In the genomic region with DNA sequence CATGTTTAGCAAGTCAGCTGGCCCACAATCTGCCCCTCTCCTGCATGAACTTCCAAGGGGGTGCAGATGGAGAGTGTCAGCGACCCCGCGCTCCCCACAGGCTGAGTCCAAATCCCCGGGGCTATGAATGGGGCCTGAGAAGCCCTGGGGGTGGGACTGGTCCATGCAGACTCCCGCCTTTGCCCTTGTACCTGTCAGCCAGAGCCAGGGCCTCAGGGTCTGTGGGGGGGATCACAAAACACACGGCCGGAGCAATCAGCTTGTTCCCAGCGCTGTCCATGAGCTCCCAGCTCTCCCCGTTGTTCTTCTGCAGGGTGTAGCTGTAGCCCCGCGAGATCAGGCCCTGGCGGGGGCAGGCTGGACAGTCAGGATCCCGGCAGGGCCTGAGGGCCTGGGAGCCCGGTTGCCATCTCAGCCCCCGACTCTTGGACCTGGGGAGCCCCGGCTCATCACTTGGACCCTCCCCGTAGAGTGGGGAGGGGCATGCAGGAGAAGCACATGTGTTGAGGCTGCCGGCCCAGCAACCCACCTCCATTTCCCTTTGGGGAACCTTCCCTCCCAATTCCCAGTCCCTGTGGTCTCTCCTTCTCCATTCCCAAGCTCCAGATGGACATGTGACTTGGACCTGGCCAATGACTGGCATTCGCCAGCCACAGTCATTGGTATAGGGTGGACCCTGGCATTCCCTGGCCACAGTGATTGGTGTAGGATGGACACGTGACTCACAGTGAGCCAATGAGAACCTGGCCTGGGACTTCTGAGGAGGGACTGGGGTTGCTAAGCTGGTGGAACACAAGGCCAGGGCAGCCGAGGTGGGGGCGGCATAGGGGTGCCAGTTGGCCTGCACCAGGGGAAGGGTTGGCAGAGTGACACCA, we compare ENCODE assay signal across 2 cellular contexts.
TF ChIP-seq lines count a peak whose summit lies in the region.

No MANE protein-coding gene starts in this region.

TF ChIP-seq in A549, 52 proteins besides CTCF, POLR2A, EP300 and RAD21:
- TF ChIP-seq, protein P1, sequence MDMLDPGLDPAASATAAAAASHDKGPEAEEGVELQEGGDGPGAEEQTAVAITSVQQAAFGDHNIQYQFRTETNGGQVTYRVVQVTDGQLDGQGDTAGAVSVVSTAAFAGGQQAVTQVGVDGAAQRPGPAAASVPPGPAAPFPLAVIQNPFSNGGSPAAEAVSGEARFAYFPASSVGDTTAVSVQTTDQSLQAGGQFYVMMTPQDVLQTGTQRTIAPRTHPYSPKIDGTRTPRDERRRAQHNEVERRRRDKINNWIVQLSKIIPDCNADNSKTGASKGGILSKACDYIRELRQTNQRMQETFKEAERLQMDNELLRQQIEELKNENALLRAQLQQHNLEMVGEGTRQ (IDR thresholded peaks at IDR 0.05) = peak; percentile 86
- TF ChIP-seq, protein P2, sequence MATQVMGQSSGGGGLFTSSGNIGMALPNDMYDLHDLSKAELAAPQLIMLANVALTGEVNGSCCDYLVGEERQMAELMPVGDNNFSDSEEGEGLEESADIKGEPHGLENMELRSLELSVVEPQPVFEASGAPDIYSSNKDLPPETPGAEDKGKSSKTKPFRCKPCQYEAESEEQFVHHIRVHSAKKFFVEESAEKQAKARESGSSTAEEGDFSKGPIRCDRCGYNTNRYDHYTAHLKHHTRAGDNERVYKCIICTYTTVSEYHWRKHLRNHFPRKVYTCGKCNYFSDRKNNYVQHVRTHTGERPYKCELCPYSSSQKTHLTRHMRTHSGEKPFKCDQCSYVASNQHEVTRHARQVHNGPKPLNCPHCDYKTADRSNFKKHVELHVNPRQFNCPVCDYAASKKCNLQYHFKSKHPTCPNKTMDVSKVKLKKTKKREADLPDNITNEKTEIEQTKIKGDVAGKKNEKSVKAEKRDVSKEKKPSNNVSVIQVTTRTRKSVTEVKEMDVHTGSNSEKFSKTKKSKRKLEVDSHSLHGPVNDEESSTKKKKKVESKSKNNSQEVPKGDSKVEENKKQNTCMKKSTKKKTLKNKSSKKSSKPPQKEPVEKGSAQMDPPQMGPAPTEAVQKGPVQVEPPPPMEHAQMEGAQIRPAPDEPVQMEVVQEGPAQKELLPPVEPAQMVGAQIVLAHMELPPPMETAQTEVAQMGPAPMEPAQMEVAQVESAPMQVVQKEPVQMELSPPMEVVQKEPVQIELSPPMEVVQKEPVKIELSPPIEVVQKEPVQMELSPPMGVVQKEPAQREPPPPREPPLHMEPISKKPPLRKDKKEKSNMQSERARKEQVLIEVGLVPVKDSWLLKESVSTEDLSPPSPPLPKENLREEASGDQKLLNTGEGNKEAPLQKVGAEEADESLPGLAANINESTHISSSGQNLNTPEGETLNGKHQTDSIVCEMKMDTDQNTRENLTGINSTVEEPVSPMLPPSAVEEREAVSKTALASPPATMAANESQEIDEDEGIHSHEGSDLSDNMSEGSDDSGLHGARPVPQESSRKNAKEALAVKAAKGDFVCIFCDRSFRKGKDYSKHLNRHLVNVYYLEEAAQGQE (IDR thresholded peaks at IDR 0.05) = no peak
- TF ChIP-seq NPAS2 (CRISPR knock-in tag; IDR thresholded peaks at IDR 0.05; ENCODE audit: borderline replicate concordance) (no peak), NR3C1 (IDR thresholded peaks at IDR 0.05) (no peak), MAFK (IDR thresholded peaks at IDR 0.05; ENCODE audit: partially characterized antibody) (no peak), RFX5 (IDR thresholded peaks at IDR 0.05) (no peak)
- TF ChIP-seq, protein P3, sequence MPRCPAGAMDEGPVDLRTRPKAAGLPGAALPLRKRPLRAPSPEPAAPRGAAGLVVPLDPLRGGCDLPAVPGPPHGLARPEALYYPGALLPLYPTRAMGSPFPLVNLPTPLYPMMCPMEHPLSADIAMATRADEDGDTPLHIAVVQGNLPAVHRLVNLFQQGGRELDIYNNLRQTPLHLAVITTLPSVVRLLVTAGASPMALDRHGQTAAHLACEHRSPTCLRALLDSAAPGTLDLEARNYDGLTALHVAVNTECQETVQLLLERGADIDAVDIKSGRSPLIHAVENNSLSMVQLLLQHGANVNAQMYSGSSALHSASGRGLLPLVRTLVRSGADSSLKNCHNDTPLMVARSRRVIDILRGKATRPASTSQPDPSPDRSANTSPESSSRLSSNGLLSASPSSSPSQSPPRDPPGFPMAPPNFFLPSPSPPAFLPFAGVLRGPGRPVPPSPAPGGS (IDR thresholded peaks at IDR 0.05) = no peak
- TF ChIP-seq, protein P4, sequence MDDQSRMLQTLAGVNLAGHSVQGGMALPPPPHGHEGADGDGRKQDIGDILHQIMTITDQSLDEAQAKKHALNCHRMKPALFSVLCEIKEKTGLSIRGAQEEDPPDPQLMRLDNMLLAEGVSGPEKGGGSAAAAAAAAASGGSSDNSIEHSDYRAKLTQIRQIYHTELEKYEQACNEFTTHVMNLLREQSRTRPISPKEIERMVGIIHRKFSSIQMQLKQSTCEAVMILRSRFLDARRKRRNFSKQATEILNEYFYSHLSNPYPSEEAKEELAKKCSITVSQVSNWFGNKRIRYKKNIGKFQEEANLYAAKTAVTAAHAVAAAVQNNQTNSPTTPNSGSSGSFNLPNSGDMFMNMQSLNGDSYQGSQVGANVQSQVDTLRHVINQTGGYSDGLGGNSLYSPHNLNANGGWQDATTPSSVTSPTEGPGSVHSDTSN (IDR thresholded peaks at IDR 0.05) = no peak

TF ChIP-seq in GM23338, 12 proteins besides CTCF, POLR2A, EP300 and RAD21:
- TF ChIP-seq EZH2phosphoT487 (IDR thresholded peaks at IDR 0.05; ENCODE audit: unreplicated experiment) (no peak), NANOG (IDR thresholded peaks at IDR 0.05; ENCODE audit: borderline replicate concordance) (no peak), ZNF331 (CRISPR knock-in tag; IDR thresholded peaks at IDR 0.05; ENCODE audit: low read depth) (no peak), ZNF114 (CRISPR knock-in tag; IDR thresholded peaks at IDR 0.05) (no peak), JUNB (IDR thresholded peaks at IDR 0.05; ENCODE audit: unreplicated experiment) (no peak), CREB1 (CRISPR knock-in tag; IDR thresholded peaks at IDR 0.05; ENCODE audit: low read depth) (no peak), EZH2 (IDR thresholded peaks at IDR 0.05; ENCODE audit: low read depth, unreplicated experiment) (no peak), POLR2AphosphoS5 (IDR thresholded peaks at IDR 0.05; ENCODE audit: low read depth) (no peak), STAT1 (IDR thresholded peaks at IDR 0.05; ENCODE audit: unreplicated experiment) (no peak)
- TF ChIP-seq, protein P2 (IDR thresholded peaks at IDR 0.05; ENCODE audit: unreplicated experiment) = no peak
- TF ChIP-seq, protein P5, sequence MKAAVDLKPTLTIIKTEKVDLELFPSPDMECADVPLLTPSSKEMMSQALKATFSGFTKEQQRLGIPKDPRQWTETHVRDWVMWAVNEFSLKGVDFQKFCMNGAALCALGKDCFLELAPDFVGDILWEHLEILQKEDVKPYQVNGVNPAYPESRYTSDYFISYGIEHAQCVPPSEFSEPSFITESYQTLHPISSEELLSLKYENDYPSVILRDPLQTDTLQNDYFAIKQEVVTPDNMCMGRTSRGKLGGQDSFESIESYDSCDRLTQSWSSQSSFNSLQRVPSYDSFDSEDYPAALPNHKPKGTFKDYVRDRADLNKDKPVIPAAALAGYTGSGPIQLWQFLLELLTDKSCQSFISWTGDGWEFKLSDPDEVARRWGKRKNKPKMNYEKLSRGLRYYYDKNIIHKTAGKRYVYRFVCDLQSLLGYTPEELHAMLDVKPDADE (IDR thresholded peaks at IDR 0.05) = no peak
- TF ChIP-seq, protein P6, sequence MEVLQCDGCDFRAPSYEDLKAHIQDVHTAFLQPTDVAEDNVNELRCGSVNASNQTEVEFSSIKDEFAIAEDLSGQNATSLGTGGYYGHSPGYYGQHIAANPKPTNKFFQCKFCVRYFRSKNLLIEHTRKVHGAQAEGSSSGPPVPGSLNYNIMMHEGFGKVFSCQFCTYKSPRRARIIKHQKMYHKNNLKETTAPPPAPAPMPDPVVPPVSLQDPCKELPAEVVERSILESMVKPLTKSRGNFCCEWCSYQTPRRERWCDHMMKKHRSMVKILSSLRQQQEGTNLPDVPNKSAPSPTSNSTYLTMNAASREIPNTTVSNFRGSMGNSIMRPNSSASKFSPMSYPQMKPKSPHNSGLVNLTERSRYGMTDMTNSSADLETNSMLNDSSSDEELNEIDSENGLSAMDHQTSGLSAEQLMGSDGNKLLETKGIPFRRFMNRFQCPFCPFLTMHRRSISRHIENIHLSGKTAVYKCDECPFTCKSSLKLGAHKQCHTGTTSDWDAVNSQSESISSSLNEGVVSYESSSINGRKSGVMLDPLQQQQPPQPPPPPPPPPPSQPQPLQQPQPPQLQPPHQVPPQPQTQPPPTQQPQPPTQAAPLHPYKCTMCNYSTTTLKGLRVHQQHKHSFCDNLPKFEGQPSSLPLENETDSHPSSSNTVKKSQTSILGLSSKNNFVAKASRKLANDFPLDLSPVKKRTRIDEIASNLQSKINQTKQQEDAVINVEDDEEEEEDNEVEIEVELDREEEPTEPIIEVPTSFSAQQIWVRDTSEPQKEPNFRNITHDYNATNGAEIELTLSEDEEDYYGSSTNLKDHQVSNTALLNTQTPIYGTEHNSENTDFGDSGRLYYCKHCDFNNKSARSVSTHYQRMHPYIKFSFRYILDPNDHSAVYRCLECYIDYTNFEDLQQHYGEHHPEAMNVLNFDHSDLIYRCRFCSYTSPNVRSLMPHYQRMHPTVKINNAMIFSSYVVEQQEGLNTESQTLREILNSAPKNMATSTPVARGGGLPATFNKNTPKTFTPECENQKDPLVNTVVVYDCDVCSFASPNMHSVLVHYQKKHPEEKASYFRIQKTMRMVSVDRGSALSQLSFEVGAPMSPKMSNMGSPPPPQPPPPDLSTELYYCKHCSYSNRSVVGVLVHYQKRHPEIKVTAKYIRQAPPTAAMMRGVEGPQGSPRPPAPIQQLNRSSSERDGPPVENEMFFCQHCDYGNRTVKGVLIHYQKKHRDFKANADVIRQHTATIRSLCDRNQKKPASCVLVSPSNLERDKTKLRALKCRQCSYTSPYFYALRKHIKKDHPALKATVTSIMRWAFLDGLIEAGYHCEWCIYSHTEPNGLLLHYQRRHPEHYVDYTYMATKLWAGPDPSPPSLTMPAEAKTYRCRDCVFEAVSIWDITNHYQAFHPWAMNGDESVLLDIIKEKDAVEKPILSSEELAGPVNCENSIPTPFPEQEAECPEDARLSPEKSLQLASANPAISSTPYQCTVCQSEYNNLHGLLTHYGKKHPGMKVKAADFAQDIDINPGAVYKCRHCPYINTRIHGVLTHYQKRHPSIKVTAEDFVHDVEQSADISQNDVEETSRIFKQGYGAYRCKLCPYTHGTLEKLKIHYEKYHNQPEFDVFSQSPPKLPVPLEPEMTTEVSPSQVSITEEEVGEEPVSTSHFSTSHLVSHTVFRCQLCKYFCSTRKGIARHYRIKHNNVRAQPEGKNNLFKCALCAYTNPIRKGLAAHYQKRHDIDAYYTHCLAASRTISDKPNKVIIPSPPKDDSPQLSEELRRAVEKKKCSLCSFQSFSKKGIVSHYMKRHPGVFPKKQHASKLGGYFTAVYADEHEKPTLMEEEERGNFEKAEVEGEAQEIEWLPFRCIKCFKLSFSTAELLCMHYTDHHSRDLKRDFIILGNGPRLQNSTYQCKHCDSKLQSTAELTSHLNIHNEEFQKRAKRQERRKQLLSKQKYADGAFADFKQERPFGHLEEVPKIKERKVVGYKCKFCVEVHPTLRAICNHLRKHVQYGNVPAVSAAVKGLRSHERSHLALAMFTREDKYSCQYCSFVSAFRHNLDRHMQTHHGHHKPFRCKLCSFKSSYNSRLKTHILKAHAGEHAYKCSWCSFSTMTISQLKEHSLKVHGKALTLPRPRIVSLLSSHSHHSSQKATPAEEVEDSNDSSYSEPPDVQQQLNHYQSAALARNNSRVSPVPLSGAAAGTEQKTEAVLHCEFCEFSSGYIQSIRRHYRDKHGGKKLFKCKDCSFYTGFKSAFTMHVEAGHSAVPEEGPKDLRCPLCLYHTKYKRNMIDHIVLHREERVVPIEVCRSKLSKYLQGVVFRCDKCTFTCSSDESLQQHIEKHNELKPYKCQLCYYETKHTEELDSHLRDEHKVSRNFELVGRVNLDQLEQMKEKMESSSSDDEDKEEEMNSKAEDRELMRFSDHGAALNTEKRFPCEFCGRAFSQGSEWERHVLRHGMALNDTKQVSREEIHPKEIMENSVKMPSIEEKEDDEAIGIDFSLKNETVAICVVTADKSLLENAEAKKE (CRISPR knock-in tag; IDR thresholded peaks at IDR 0.05) = no peak
